Comparison of ENCODE assay signal across 27 cellular contexts in the genomic region with DNA sequence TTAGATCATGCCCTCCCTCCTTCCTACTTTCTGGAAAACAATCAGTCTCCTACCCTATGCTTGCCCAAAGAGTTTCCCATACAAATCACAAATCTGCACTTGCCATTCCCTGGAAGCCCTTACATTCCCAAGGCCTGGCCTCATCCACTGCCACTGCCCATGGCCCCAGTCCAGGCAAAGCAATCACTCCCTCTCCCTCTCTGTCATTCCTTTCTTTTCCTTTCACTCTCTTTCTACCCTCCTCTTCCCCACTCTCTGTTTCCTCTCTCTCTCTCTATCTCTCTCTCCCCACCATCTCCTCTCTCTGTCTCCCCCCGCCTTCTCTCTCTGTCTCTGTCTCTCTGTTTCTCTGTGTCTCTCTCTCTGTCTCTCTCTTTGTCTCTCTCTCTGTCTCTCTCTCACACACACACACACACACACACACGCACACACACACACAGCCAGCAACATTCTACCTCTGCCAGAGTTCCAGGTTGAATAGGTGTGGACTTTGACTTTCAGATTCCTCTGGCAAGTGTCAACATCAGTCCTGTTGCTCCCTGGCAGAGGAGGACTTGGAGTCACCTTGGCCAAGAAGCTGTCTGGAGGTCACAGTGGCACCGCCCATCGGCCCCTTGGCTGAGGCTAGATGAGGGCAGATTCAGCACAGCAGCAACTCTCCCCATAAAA. TPM values are rescaled to one million over a fixed set of nuclear protein-coding genes. Genes with fewer than 3 reads are reported as not detected.
DNase-seq lines count a peak whose midpoint lies in the region; ATAC-seq, FAIRE-seq and TF ChIP-seq lines count a peak whose summit lies in the region.
"Had no signal": no experiment of that assay in that cellular context is flagged by ENCODE, and none has a peak within 500 bp of the region (broad histone marks: within the 10 kb centered on the region; RNA-seq: fewer than 3 reads in every experiment).

No MANE protein-coding gene starts in this region.

- no peak for TF ChIP-seq RAD21 in HepG2 (CRISPR knock-in tag; IDR thresholded peaks at IDR 0.05)

- no peak for TF ChIP-seq POLR2A in HepG2 (IDR thresholded peaks at IDR 0.05; ENCODE audit: insufficient read depth in 1 of 2, low read depth in 2 of 2, low read length in 2 of 2)

- H3K27ac Mint-ChIP-seq in dendritic cell treated with granulocyte-macrophage colony-stimulating factor and Interleukin-4, amounts not matched to agents 40 ng/mL and 50 ng/mL, for 4 days, result peak overlapping the region; percentile 9
- H3K27ac Mint-ChIP-seq: activated naive CD8-positive, alpha-beta T cell treated with anti-CD3 and anti-CD28 coated beads, Interleukin-2, amount 50 U/mL, for 24 hours; brain; CD4-positive, alpha-beta T cell; T-helper 1 cell treated with Interleukin-12 subunit alpha and Interleukin-12 subunit beta and Interleukin-4 antibody, amounts not matched to agents 30 μg/mL and 1 μg/mL, for 36 hours had no signal

- POLR2A ChIA-PET in HEK293 (lab: Yijun Ruan, JAX), result no interaction called here
- POLR2A ChIA-PET in HepG2 (lab: Yijun Ruan, JAX), result no interaction called here

- H3K9me3 Mint-ChIP-seq in dendritic cell treated with granulocyte-macrophage colony-stimulating factor and Interleukin-4, amounts not matched to agents 40 ng/mL and 50 ng/mL, for 4 days, result no peaks in the 10 kb centered on the region
- H3K9me3 Mint-ChIP-seq: T-helper 1 cell treated with Interleukin-12 subunit alpha and Interleukin-12 subunit beta and Interleukin-4 antibody, amounts not matched to agents 30 μg/mL and 1 μg/mL, for 36 hours had no signal

- no peak overlapping the region for H2AFZ ChIP-seq in HepG2 (ENCODE audit: low read length)

- peak overlapping the region; percentile 46 for H3K4me2 ChIP-seq in HepG2 (ENCODE audit: low read depth, low read length)

- H3K9me3 ChIP-seq in HEK293 (ENCODE audit: control insufficient read depth, insufficient read depth, low read depth, low read length) (no peaks in the 10 kb centered on the region), HepG2 (ENCODE audit: low read length) (no peaks in the 10 kb centered on the region), small intestine (ENCODE audit: control insufficient read depth, low read depth) (no peaks in the 10 kb centered on the region)
- H3K9me3 ChIP-seq: SJCRH30 had no signal

- peak; percentile 71 for DNase-seq in HepG2 (ENCODE audit: low spot score)
- DNase-seq in small intestine, result peak; percentile 95
- DNase-seq in NCI-H524 treated with DMSO at 0.1 percent for 48 hours (lab: John Stamatoyannopoulos, UW), result no peak
- DNase-seq in foreskin melanocyte, result no peak
- DNase-seq: activated CD4-positive, alpha-beta T cell treated with anti-CD3 and anti-CD28 coated beads for 1 hour; activated gamma-delta T cell; activated naive CD8-positive, alpha-beta T cell treated with anti-CD3 and anti-CD28 coated beads, Interleukin-2, amount 50 U/mL, for 24 hours; activated T-cell treated with anti-CD3 and anti-CD28 coated beads, Interleukin-2, amount 50 U/mL, for 1 hour; CD4-positive, alpha-beta T cell; DMS 273 treated with DMSO at 0.1 percent for 48 hours; mesendoderm; naive thymus-derived CD8-positive, alpha-beta T cell; NCI-H1436; NCI-H510A treated with DMSO at 0.1 percent for 48 hours; SJCRH30; stimulated activated naive CD8-positive, alpha-beta T cell treated with anti-CD3 and anti-CD28 coated beads, Interleukin-15, Interleukin-2, amounts not matched to agents 100 U/mL and 50 U/mL, for 24 hours; tibial artery had no signal

- TF ChIP-seq CTCF in HEK293 (tag by site-specific recombination; IDR thresholded peaks at IDR 0.05) (no peak), HepG2 (CRISPR knock-in tag; IDR thresholded peaks at IDR 0.05) (no peak; the same call in 1 of the 2 replicates)

- in situ Hi-C loops in HepG2 (cut with HindIII; ENCODE audit: extremely low pct_ligation_motif_present, low pct_unique_long_range_greater_than_20kb), result no loop called here

- CTCF ChIA-PET in HEK293 (lab: Yijun Ruan, JAX), result no interaction called here
- CTCF ChIA-PET in HepG2 (lab: Yijun Ruan, JAX; ENCODE audit: low intra/inter-chr PET ratio, low total read pairs), result no interaction called here

- H3K36me3 Mint-ChIP-seq in dendritic cell treated with granulocyte-macrophage colony-stimulating factor and Interleukin-4, amounts not matched to agents 40 ng/mL and 50 ng/mL, for 4 days (ENCODE audit: low read depth), result no peaks in the 10 kb centered on the region
- H3K36me3 Mint-ChIP-seq: brain had no signal

- no peak overlapping the region for H3K4me3 ChIP-seq in HEK293 (ENCODE audit: low read depth, low read length)
- H3K4me3 ChIP-seq in HepG2 (replicated peaks in 1 of 3; ENCODE audit: insufficient read depth in 1 of 3, low read depth in 2 of 3, low read length in 3 of 3), result peak overlapping the region in 1 of 3 experiments; percentile 14; a peak in 2 of 6 replicates
- no peak overlapping the region for H3K4me3 ChIP-seq in small intestine (ENCODE audit: low read depth in 1 of 2, low read length in 2 of 2)
- H3K4me3 ChIP-seq: esophagus muscularis mucosa, SJCRH30, tibial artery had no signal

- peaks cover 3% of the 10 kb centered on the region for H3K27me3 Mint-ChIP-seq in dendritic cell treated with granulocyte-macrophage colony-stimulating factor and Interleukin-4, amounts not matched to agents 40 ng/mL and 50 ng/mL, for 4 days
- H3K27me3 Mint-ChIP-seq: CD4-positive, alpha-beta T cell had no signal

- H3K4me1 Mint-ChIP-seq in dendritic cell treated with granulocyte-macrophage colony-stimulating factor and Interleukin-4, amounts not matched to agents 40 ng/mL and 50 ng/mL, for 4 days (ENCODE audit: low read depth), result peaks cover 12% of the 10 kb centered on the region
- H3K4me1 Mint-ChIP-seq: activated naive CD8-positive, alpha-beta T cell treated with anti-CD3 and anti-CD28 coated beads, Interleukin-2, amount 50 U/mL, for 24 hours; brain; naive thymus-derived CD8-positive, alpha-beta T cell had no signal

- no TSS peak for BruUV-seq in HepG2 (replicated peaks; lab: Mats Ljungman, UMichigan)

- WGBS in HepG2 (ENCODE audit: low lambda C conversion rate), result 3% methylated on average over 4 of the region's 4 CpGs
- 24 to 71% (median 43%) methylated on average over 4 of the region's 4 CpGs for WGBS in small intestine, 3 donors

- peak; percentile 60 for FAIRE-seq in HepG2 (lab: Jason Lieb, UNC)
- no peak for FAIRE-seq in small intestine (lab: Jason Lieb, UNC)
- FAIRE-seq: keratinocyte had no signal

- H3K79me2 ChIP-seq in HepG2 (ENCODE audit: insufficient read depth, low read length), result no peaks in the 10 kb centered on the region

- no peak overlapping the region for H3K4me3 Mint-ChIP-seq in dendritic cell treated with granulocyte-macrophage colony-stimulating factor and Interleukin-4, amounts not matched to agents 40 ng/mL and 50 ng/mL, for 4 days
- H3K4me3 Mint-ChIP-seq: activated naive CD8-positive, alpha-beta T cell treated with anti-CD3 and anti-CD28 coated beads, Interleukin-2, amount 50 U/mL, for 24 hours; brain; CD4-positive, alpha-beta T cell; naive thymus-derived CD8-positive, alpha-beta T cell; T-helper 1 cell treated with Interleukin-12 subunit alpha and Interleukin-12 subunit beta and Interleukin-4 antibody, amounts not matched to agents 30 μg/mL and 1 μg/mL, for 36 hours had no signal

- no peak overlapping the region for H3K9ac ChIP-seq in HepG2 (ENCODE audit: insufficient read depth, low read depth, low read length)

- TF ChIP-seq EP300 in HepG2 (IDR thresholded peaks at IDR 0.05; ENCODE audit: low read depth in 2 of 2, low read length in 2 of 2) (no peak), HepG2 (CRISPR knock-in tag; IDR thresholded peaks at IDR 0.05; ENCODE audit: borderline replicate concordance) (no peak)

- H3K36me3 ChIP-seq in HEK293 (ENCODE audit: control insufficient read depth in 2 of 2, insufficient read depth in 1 of 2, low read length in 2 of 2) (no peaks in the 10 kb centered on the region), HepG2 (replicated peaks in 1 of 2; ENCODE audit: control insufficient read depth in 1 of 2, insufficient read depth in 2 of 2, low read length in 2 of 2) (no peaks in the 10 kb centered on the region), small intestine (ENCODE audit: control insufficient read depth in 2 of 2, insufficient read depth in 2 of 2, low read length in 2 of 2) (no peaks in the 10 kb centered on the region)
- H3K36me3 ChIP-seq: esophagus muscularis mucosa, SJCRH30, tibial artery had no signal

- H3K4me1 ChIP-seq in HEK293 (ENCODE audit: control insufficient read depth, insufficient read depth, low read length) (no peaks in the 10 kb centered on the region), HepG2 (ENCODE audit: insufficient read depth, low read length) (peaks cover 22% of the 10 kb centered on the region), small intestine (ENCODE audit: control insufficient read depth in 2 of 2, insufficient read depth in 1 of 2, low read depth in 1 of 2, low read length in 1 of 2) (no peaks in the 10 kb centered on the region)
- H3K4me1 ChIP-seq: esophagus muscularis mucosa, SJCRH30 had no signal

- H4K20me1 ChIP-seq in HepG2 (ENCODE audit: insufficient read depth, low read length), result no peaks in the 10 kb centered on the region

- H3K27me3 ChIP-seq in HepG2 (ENCODE audit: control insufficient read depth in 1 of 2, insufficient read depth in 2 of 2, low read length in 2 of 2) (no peaks in the 10 kb centered on the region), small intestine (ENCODE audit: control insufficient read depth in 2 of 2, insufficient read depth in 2 of 2, low read length in 2 of 2) (no peaks in the 10 kb centered on the region)
- H3K27me3 ChIP-seq: esophagus muscularis mucosa, tibial artery had no signal

- ATAC-seq in HepG2 (peak; percentile 68), GM19328 (IDR thresholded peaks at IDR 0.05; ENCODE audit: unreplicated experiment) (no peak)
- ATAC-seq: activated naive CD8-positive, alpha-beta T cell treated with anti-CD3 and anti-CD28 coated beads, Interleukin-2, amount 50 U/mL, for 24 hours; naive thymus-derived CD8-positive, alpha-beta T cell; Panc1; stimulated activated naive CD8-positive, alpha-beta T cell treated with anti-CD3 and anti-CD28 coated beads, Interleukin-15, Interleukin-2, amounts not matched to agents 100 U/mL and 50 U/mL, for 24 hours had no signal

- H3K27ac ChIP-seq in HEK293 (ENCODE audit: extremely low read depth, low read depth, low read length) (no peak overlapping the region), HepG2 (ENCODE audit: extremely low read length, insufficient read depth, low read length) (no peak overlapping the region), small intestine (ENCODE audit: low read depth in 1 of 2, low read length in 1 of 2) (peak overlapping the region in 1 of 2 donors; percentile 84)
- H3K27ac ChIP-seq: esophagus muscularis mucosa, SJCRH30, tibial artery had no signal

- intact Hi-C loops in dendritic cell treated with granulocyte-macrophage colony-stimulating factor and Interleukin-4, amounts not matched to agents 40 ng/mL and 50 ng/mL, for 4 days (cut with micrococcal nuclease), result loop anchor here (10.0 kb wide), 1 partner anchor 49 kb away; a partner anchor contains a TSS
- intact Hi-C loops in HepG2 (cut with micrococcal nuclease; ENCODE audit: unreplicated experiment), result no loop called here

RNA-seq across cellular contexts. Expression of a gene that starts 43.7 kb away (rescaled TPM):
- total RNA-seq in HepG2 (2016; rRNA removed; fragmentation: Illumina TruSeq; extraction: Trizol), result 1.8 and 1.9 TPM in 2 replicates
- 0.51 and 0.97 TPM in 2 replicates for total RNA-seq in HepG2 (2016; cell fraction: cytosol; rRNA removed; fragmentation: Illumina TruSeq; extraction: Trizol; ENCODE audit: low read depth)
- total RNA-seq in HepG2 (2016; cell fraction: insoluble cytoplasmic fraction; rRNA removed; fragmentation: Illumina TruSeq; extraction: Trizol), result 1.2 and 2.0 TPM in 2 replicates
- 0.28 and 0.59 TPM in 2 replicates for total RNA-seq in HepG2 (2016; cell fraction: membrane; rRNA removed; fragmentation: Illumina TruSeq; extraction: Trizol)
- total RNA-seq in HepG2 (2016; cell fraction: nucleus; rRNA removed; fragmentation: Illumina TruSeq; extraction: Trizol), result 1.4 and 1.5 TPM in 2 replicates
- 12.9 and 15.6 TPM in 2 replicates for polyA plus RNA-seq in HepG2 (2011; rRNA removed)
- 16.0 and 20.9 TPM in 2 replicates for polyA plus RNA-seq in HepG2 (2011; cell fraction: cytosol; rRNA removed)
- 3.6 and 7.4 TPM in 2 replicates for polyA plus RNA-seq in HepG2 (2011; cell fraction: nucleus; rRNA removed)
- 2.8 and 12.0 TPM in 2 replicates for polyA plus RNA-seq in HepG2 (2012)
- 0.23 and 0.38 TPM in 2 replicates for polyA plus RNA-seq in HepG2 (2016; cell fraction: cytosol; fragmentation: Illumina TruSeq; extraction: Trizol; ENCODE audit: low read depth)
- 0.46 and 1.4 TPM in 2 replicates for polyA plus RNA-seq in HepG2 (2016; cell fraction: insoluble cytoplasmic fraction; fragmentation: Illumina TruSeq; extraction: Trizol; ENCODE audit: low read depth)
- 0.24 and 0.34 TPM in 2 replicates for polyA plus RNA-seq in HepG2 (2016; cell fraction: membrane; fragmentation: Illumina TruSeq; extraction: Trizol; ENCODE audit: low read depth)
- polyA plus RNA-seq in HepG2 (2016; cell fraction: nucleus; fragmentation: Illumina TruSeq; extraction: Trizol; ENCODE audit: insufficient read depth, low read depth), result 2.9 and 3.0 TPM in 2 replicates
- polyA minus RNA-seq in HepG2 (2011; rRNA and poly(A)+ RNA removed; ENCODE audit: low replicate concordance), result 9.7 TPM in 1 of 2 replicates, not detected in the other
- polyA minus RNA-seq in HepG2 (2011; cell fraction: cytosol; rRNA and poly(A)+ RNA removed), result 3.3 and 4.1 TPM in 2 replicates
- 1.5 and 2.1 TPM in 2 replicates for polyA minus RNA-seq in HepG2 (2011; cell fraction: nucleus; rRNA and poly(A)+ RNA removed)
- under 1 TPM in 1 of 3 donors, not detected in 2; 0.10 TPM for polyA plus RNA-seq in small intestine
- total RNA-seq: CD4-positive, alpha-beta T cell; esophagus muscularis mucosa; G401; naive thymus-derived CD8-positive, alpha-beta T cell; osteocyte; SJCRH30 had no signal
- polyA plus RNA-seq: keratinocyte; naive thymus-derived CD8-positive, alpha-beta T cell had no signal

RNA-seq across cellular contexts. Expression of a gene that starts 51.2 kb away (rescaled TPM):
- total RNA-seq in HepG2 (2016; rRNA removed; fragmentation: Illumina TruSeq; extraction: Trizol), result 58.0 and 73.8 TPM in 2 replicates
- 30.1 and 30.9 TPM in 2 replicates for total RNA-seq in HepG2 (2016; cell fraction: cytosol; rRNA removed; fragmentation: Illumina TruSeq; extraction: Trizol; ENCODE audit: low read depth)
- total RNA-seq in HepG2 (2016; cell fraction: insoluble cytoplasmic fraction; rRNA removed; fragmentation: Illumina TruSeq; extraction: Trizol), result 53.8 and 79.5 TPM in 2 replicates
- 43.1 and 43.8 TPM in 2 replicates for total RNA-seq in HepG2 (2016; cell fraction: membrane; rRNA removed; fragmentation: Illumina TruSeq; extraction: Trizol)
- total RNA-seq in HepG2 (2016; cell fraction: nucleus; rRNA removed; fragmentation: Illumina TruSeq; extraction: Trizol), result 23.3 and 30.5 TPM in 2 replicates
- polyA plus RNA-seq in HepG2 (2011; rRNA removed) (23.4 and 32.0 TPM in 2 replicates), small intestine (100 to 1,000 TPM in 1 of 3 donors, 10 to 100 TPM in 2; 64.8 to 110 (median 74.0) TPM)
- 21.7 and 26.1 TPM in 2 replicates for polyA plus RNA-seq in HepG2 (2011; cell fraction: cytosol; rRNA removed)
- polyA plus RNA-seq in HepG2 (2011; cell fraction: nucleus; rRNA removed), result 7.1 and 7.7 TPM in 2 replicates
- polyA plus RNA-seq in HepG2 (2012), result 38.9 and 50.9 TPM in 2 replicates
- polyA plus RNA-seq in HepG2 (2016; cell fraction: cytosol; fragmentation: Illumina TruSeq; extraction: Trizol; ENCODE audit: low read depth), result 52.0 and 61.1 TPM in 2 replicates
- polyA plus RNA-seq in HepG2 (2016; cell fraction: insoluble cytoplasmic fraction; fragmentation: Illumina TruSeq; extraction: Trizol; ENCODE audit: low read depth), result 106 and 125 TPM in 2 replicates
- polyA plus RNA-seq in HepG2 (2016; cell fraction: membrane; fragmentation: Illumina TruSeq; extraction: Trizol; ENCODE audit: low read depth), result 56.9 and 59.4 TPM in 2 replicates
- polyA plus RNA-seq in HepG2 (2016; cell fraction: nucleus; fragmentation: Illumina TruSeq; extraction: Trizol; ENCODE audit: insufficient read depth, low read depth), result 51.6 and 51.9 TPM in 2 replicates
- polyA minus RNA-seq in HepG2 (2011; rRNA and poly(A)+ RNA removed; ENCODE audit: low replicate concordance), result 1.3 and 7.5 TPM in 2 replicates
- 4.6 and 6.5 TPM in 2 replicates for polyA minus RNA-seq in HepG2 (2011; cell fraction: cytosol; rRNA and poly(A)+ RNA removed)
- polyA minus RNA-seq in HepG2 (2011; cell fraction: nucleus; rRNA and poly(A)+ RNA removed), result 9.0 and 14.4 TPM in 2 replicates

Comparison
In these comparisons a context has a peak if more than half of its experiments do, and no peak if none do; other contexts are left out.
1. DNase-seq: peak in HepG2 (single experiment) and small intestine (single experiment); none in NCI-H524 treated with DMSO at 0.1 percent for 48 hours (single experiment) and foreskin melanocyte (single experiment).